8 cellular contexts compared by ENCODE assay signal in the genomic region with DNA sequence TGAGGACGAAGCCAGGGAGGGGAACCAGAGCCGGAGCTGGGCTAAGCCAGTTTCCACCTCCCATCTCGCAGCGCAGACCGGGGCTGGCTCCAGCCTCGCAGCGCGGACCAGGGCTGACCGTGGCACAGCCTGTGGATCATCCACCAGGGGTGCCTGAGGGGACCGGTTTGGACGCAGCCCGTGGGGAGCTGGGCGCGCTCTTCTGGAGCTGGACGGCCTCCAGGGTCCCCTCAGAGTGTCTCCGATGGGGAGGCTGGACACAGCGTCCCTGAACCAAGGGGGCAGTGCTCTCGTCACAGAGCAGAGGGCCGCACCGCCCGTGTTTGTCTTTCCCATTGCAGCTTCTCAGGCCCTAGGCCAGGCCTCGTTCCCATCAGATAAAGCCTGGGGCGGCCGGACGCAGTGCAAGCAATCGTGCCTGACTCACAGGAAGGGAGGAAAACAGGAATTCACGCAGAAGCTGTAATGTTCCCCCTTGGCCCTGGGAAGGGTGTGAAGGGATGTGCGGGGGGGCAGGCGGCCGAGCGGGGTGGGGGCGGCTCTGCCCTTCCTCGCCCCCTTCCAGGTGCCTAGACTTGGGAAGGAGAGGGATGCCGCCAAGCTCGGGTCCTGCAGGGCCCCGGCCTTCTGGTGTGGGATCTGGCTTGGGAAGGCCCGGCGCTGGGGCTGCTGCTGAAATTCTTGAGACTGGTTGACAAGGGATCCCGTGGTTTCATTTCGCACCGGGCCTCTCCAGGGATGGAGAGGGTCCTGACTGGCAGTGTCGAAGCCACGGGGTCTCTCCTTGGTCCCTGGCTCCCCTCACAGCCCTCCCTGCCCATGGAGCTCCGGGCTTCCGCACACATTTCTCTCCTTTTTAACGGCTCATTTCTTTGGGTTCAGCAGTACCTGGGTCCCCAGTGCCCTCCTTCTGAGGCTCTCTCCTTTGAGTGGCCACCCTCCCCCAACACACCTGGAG.
DNase-seq lines count a peak whose midpoint lies in the region; ATAC-seq, FAIRE-seq and TF ChIP-seq lines count a peak whose summit lies in the region.
"Not testable (repeated sequence)": the region's sequence is repeated elsewhere in the genome, so short reads cannot be mapped to it uniquely, and the experiment has no call there.

No MANE protein-coding gene starts in this region.

- H4K20me1 ChIP-seq in osteoblast (ENCODE audit: insufficient read depth, low read length) = not testable (repeated sequence)

- H3K4me1 ChIP-seq in A549 (peaks cover 32% of the 10 kb centered on the region), ascending aorta (peaks cover 7 to 27% of the 10 kb centered on the region in 2 donors), osteoblast (ENCODE audit: insufficient read depth, low read length) (peaks cover 10% of the 10 kb centered on the region), subcutaneous abdominal adipose tissue (ENCODE audit: control insufficient read depth in 5 of 5, insufficient read depth in 5 of 5, low read length in 5 of 5) (peaks cover 0 to 17% (median 0%) of the 10 kb centered on the region in 5 donors)
- H3K4me1 ChIP-seq in liver (ENCODE audit: control insufficient read depth in 4 of 4, insufficient read depth in 4 of 4, low read length in 3 of 4) = not testable (repeated sequence)

- H3K27me3 ChIP-seq in ascending aorta; liver (ENCODE audit: control insufficient read depth in 4 of 4, insufficient read depth in 4 of 4, low read length in 3 of 4); osteoblast (ENCODE audit: insufficient read depth, low read length); subcutaneous abdominal adipose tissue (ENCODE audit: control insufficient read depth in 5 of 5, insufficient read depth in 4 of 5, low read length in 5 of 5): not testable (repeated sequence)

- H3K27ac ChIP-seq in A549 = peak overlapping the region; percentile 75 to 88
- H3K27ac ChIP-seq in ascending aorta = peak overlapping the region; percentile 88 to 92
- peak overlapping the region; percentile 54 to 74 for H3K27ac ChIP-seq in liver (ENCODE audit: low read depth in 1 of 2, low read length in 2 of 2)
- peak overlapping the region; percentile 82 for H3K27ac ChIP-seq in osteoblast (ENCODE audit: low read depth, low read length)
- H3K27ac ChIP-seq in subcutaneous abdominal adipose tissue (ENCODE audit: low read depth, low read length) = peak overlapping the region; percentile 16

- TF ChIP-seq RAD21 in A549 (conservative IDR thresholded peaks at IDR 0.05 in 1 of 2, IDR thresholded peaks at IDR 0.05 in 1 of 2); liver (IDR thresholded peaks at IDR 0.05): not testable (repeated sequence)

- POLR2A ChIA-PET in A549 (lab: Yijun Ruan, JAX) = not testable (repeated sequence)

- not testable (repeated sequence) for H2AFZ ChIP-seq in osteoblast (ENCODE audit: low read length)

- not testable (repeated sequence) for H3K9me3 ChIP-seq in A549; ascending aorta; liver (ENCODE audit: control insufficient read depth in 4 of 4, low read length in 3 of 4); osteoblast (ENCODE audit: low read depth, low read length); subcutaneous abdominal adipose tissue (ENCODE audit: control insufficient read depth in 5 of 5, low read length in 5 of 5)

- intact Hi-C loops in ascending aorta (cut with DNase I); Right ventricle myocardium superior (cut with DNase I): not testable (repeated sequence)

- FAIRE-seq in A549 (lab: Jason Lieb, UNC) (peak; percentile 28), HTR-8/SVneo (lab: Jason Lieb, UNC) (peak; percentile 96)

- not testable (repeated sequence) for TF ChIP-seq POLR2A in A549 (IDR thresholded peaks at IDR 0.05; ENCODE audit: low read length)

- 63% methylated on average over 17 of the region's 46 CpGs for WGBS in A549 (ENCODE audit: missing lambda C conversion rate)
- WGBS in liver = 57% methylated on average over 41 of the region's 46 CpGs

- TF ChIP-seq CTCF in A549 (IDR thresholded peaks at IDR 0.05); liver (IDR thresholded peaks at IDR 0.05; ENCODE audit: low read depth, low read length, missing input control); osteoblast (IDR thresholded peaks at IDR 0.05; ENCODE audit: extremely low read depth, low read depth, low read length): not testable (repeated sequence)
- TF ChIP-seq CTCF in ascending aorta (IDR thresholded peaks at IDR 0.05) = peak in 2 of 3 experiments; percentile 12 to 34

- ATAC-seq in A549 (peak; percentile 46 to 68; a peak in 5 of 6 replicates), Right ventricle myocardium superior (ENCODE audit: poor library complexity) (peak; percentile 88)

- CTCF ChIA-PET in A549 (lab: Yijun Ruan, JAX) = interaction anchor here (1.0 kb wide), 1 partner anchor 203 kb away, joined by 3 read pairs; no protein-coding TSS in a partner anchor

- not testable (repeated sequence) for H3K36me3 ChIP-seq in ascending aorta; liver (ENCODE audit: control insufficient read depth in 4 of 4, insufficient read depth in 3 of 4, low read depth in 1 of 4, low read length in 3 of 4); osteoblast (ENCODE audit: insufficient read depth, low read length); subcutaneous abdominal adipose tissue (ENCODE audit: control insufficient read depth in 5 of 5, insufficient read depth in 5 of 5, low read length in 5 of 5)

- H3K4me2 ChIP-seq in A549 = peak overlapping the region; percentile 45; the same call in 2 of the 3 replicates
- not testable (repeated sequence) for H3K4me2 ChIP-seq in osteoblast (ENCODE audit: insufficient read depth, low read length)

- DNase-seq in A549 (ENCODE audit: low read depth in 1 of 2, low spot score in 1 of 2) (peak in 1 of 2 experiments; percentile 40), ascending aorta (ENCODE audit: low spot score in 2 of 2) (peak in 1 of 2 donors; percentile 81), dermis microvascular lymphatic vessel endothelial cell (ENCODE audit: low read depth in 2 of 2) (peak; percentile 30 to 84), Right ventricle myocardium superior (peak; percentile 67)
- DNase-seq in HTR-8/SVneo (ENCODE audit: insufficient read length, low spot score); osteoblast (ENCODE audit: insufficient read length, low spot score, missing footprints): not testable (repeated sequence)

- not testable (repeated sequence) for H3K79me2 ChIP-seq in osteoblast (ENCODE audit: insufficient read depth, low read length)

- TF ChIP-seq EP300 in A549 (IDR thresholded peaks at IDR 0.05) = peak in 1 of 2 experiments; percentile 29; a peak in 1 of 5 replicates

- H3K9ac ChIP-seq in liver (ENCODE audit: low read depth in 1 of 2, low read length in 2 of 2) = peak overlapping the region in 1 of 2 donors; percentile 74
- H3K9ac ChIP-seq in subcutaneous abdominal adipose tissue (ENCODE audit: low read length in 5 of 5) = not testable (repeated sequence)

- not testable (repeated sequence) for H3K4me3 ChIP-seq in A549; liver (ENCODE audit: low read depth in 1 of 3, low read length in 3 of 3); osteoblast (ENCODE audit: insufficient read depth, low read length); subcutaneous abdominal adipose tissue (ENCODE audit: low read depth in 1 of 5, low read length in 5 of 5)
- H3K4me3 ChIP-seq in ascending aorta = peak overlapping the region in 1 of 2 donors; percentile 45

TF ChIP-seq in A549, 52 proteins besides CTCF, POLR2A, EP300 and RAD21 (continues in another document):
- TF ChIP-seq, protein P1, sequence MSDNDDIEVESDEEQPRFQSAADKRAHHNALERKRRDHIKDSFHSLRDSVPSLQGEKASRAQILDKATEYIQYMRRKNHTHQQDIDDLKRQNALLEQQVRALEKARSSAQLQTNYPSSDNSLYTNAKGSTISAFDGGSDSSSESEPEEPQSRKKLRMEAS (IDR thresholded peaks at IDR 0.05) = 0 out of 2 replicates have a peak, but pooled peaks have one; percentile 22
- not testable (repeated sequence) for TF ChIP-seq FOSL2 (IDR thresholded peaks at IDR 0.05)
- peak; percentile 21; the same call in 1 of the 2 replicates for TF ChIP-seq FOSL2 (CRISPR knock-in tag; IDR thresholded peaks at IDR 0.05)
- TF ChIP-seq ZSCAN20 (CRISPR knock-in tag; IDR thresholded peaks at IDR 0.05) = 0 out of 2 replicates have a peak, but pooled peaks have one; percentile 60
- TF ChIP-seq ATOH8 (CRISPR knock-in tag; IDR thresholded peaks at IDR 0.05; ENCODE audit: low read depth) = peak; percentile 30; the same call in 1 of the 2 replicates

TF ChIP-seq in liver, 16 proteins besides CTCF, POLR2A, EP300 and RAD21:
- TF ChIP-seq SP1 (IDR thresholded peaks at IDR 0.05) (peak; percentile 30), RXRA (IDR thresholded peaks at IDR 0.05) (peak in 1 of 2 donors; percentile 13), NR2F2 (IDR thresholded peaks at IDR 0.05) (peak; percentile 61)

Comparison
In these comparisons a context has a peak if more than half of its experiments do, and no peak if none do; other contexts are left out.
1. H3K27ac ChIP-seq: peak in every context shown above with its lines; median percentile 90 in ascending aorta; 82 in osteoblast; 82 in A549; 64 in liver; 16 in subcutaneous abdominal adipose tissue.